In the genomic region with DNA sequence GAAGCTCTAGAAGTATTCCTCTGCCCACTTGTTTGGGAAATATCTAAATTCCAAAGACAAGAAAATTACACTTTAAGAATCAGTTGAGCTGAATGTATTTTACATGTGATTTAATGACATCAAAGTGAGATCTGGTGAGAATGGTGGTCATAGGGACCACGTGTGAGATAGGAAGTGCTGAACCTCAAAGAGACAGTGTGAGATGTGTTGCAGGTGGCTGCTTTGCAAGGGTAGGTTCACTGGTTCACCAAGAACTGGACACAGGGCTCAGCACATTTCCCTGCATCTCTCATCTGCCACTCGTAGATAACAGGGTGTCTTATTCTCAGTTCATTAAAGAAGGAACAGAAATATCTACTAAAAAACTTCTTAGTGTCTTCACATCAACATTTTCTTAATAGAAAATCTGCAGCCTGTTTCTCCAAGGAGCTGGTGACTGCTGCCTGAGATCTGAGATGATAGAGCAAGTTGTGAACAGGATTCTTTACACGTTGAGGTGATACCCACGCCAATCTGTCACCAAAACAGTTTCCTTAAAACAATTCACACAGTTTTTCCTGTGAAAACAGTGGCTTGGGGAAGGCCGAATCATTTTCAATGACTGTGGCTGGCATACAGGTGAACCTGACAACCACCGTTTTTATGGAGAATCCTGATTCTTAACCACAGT, we compare ENCODE assay signal across 13 cellular contexts. TPM values are rescaled to one million over a fixed set of nuclear protein-coding genes. Genes with fewer than 3 reads are reported as not detected.
DNase-seq lines count a peak whose midpoint lies in the region; ATAC-seq and TF ChIP-seq lines count a peak whose summit lies in the region.
"Had no signal": no experiment of that assay in that cellular context is flagged by ENCODE, and none has a peak within 500 bp of the region (broad histone marks: within the 10 kb centered on the region; RNA-seq: fewer than 3 reads in every experiment).

No MANE protein-coding gene starts in this region.

- DNase-seq in GM20000 (ENCODE audit: low spot score) (peak; percentile 72), mucosa of descending colon (no peak), NCI-H1048 (lab: John Stamatoyannopoulos, UW) (no peak), omental fat pad (ENCODE audit: low spot score) (no peak), NCI-H2196 treated with DMSO at 0.1 percent for 48 hours (lab: John Stamatoyannopoulos, UW; ENCODE audit: unreplicated experiment) (no peak)
- DNase-seq in stimulated activated CD4-positive, alpha-beta T cell treated with anti-CD3 and anti-CD28 coated beads, Interleukin-2, amount 100 ng/mL, for 24 hours, result no peak
- DNase-seq: DMS 273 treated with DMSO at 0.1 percent for 48 hours, NCI-H2227 treated with DMSO at 0.1 percent for 48 hours had no signal

- TF ChIP-seq CTCF in GM20000 (IDR thresholded peaks at IDR 0.05; ENCODE audit: extremely low read depth, missing control alignments) (no peak), mucosa of descending colon (IDR thresholded peaks at IDR 0.05) (no peak), omental fat pad (IDR thresholded peaks at IDR 0.05) (no peak)

- intact Hi-C loops in mucosa of descending colon (cut with DNase I, micrococcal nuclease), result no loop called here

- no peaks in the 10 kb centered on the region for H3K9me3 ChIP-seq in mucosa of descending colon

- no peaks in the 10 kb centered on the region for H3K4me1 ChIP-seq in mucosa of descending colon (ENCODE audit: low read depth)

- no peaks in the 10 kb centered on the region for H3K36me3 ChIP-seq in mucosa of descending colon (ENCODE audit: low read depth)

- ATAC-seq in GM18517 (IDR thresholded peaks at IDR 0.05; ENCODE audit: unreplicated experiment) (peak; percentile 50), HG03108 (IDR thresholded peaks at IDR 0.05; ENCODE audit: unreplicated experiment) (peak; percentile 38), mucosa of descending colon (peak; percentile 63), omental fat pad (ENCODE audit: low FRiP score) (no peak)

- H3K4me3 ChIP-seq in mucosa of descending colon, result no peak overlapping the region

RNA-seq across cellular contexts. Expression of a gene that starts 7.2 kb away (rescaled TPM):
- total RNA-seq in mucosa of descending colon, result under 1 TPM in 2 of 3 donors, not detected in 1; 0.17 to 0.43 TPM
- total RNA-seq in omental fat pad, result 1 to 10 TPM in 2 of 4 donors, under 1 TPM in 1, not detected in 1; 0.36 to 1.1 (median 1.1) TPM
- total RNA-seq: myocyte, SK-MEL-5 had no signal

RNA-seq across cellular contexts. Expression of a gene that starts 27.6 kb away (rescaled TPM):
- not detected for total RNA-seq in mucosa of descending colon
- total RNA-seq in omental fat pad, result not detected
- total RNA-seq: myocyte, SK-MEL-5, subcutaneous adipose tissue had no signal
